9 cellular contexts compared by ENCODE assay signal in genomic region chr1:156496211-156496761, GRCh38. TPM values are rescaled to one million over a fixed set of nuclear protein-coding genes. Genes with fewer than 3 reads are reported as not detected.
A peak's percentile ranks its signal among the peaks of the same experiment; 100 is the strongest.
DNase-seq lines count a peak whose midpoint lies in the region; ATAC-seq and TF ChIP-seq lines count a peak whose summit lies in the region.
"Had no signal": no experiment of that assay in that cellular context is flagged by ENCODE, and none has a peak within 500 bp of the region (broad histone marks: within the 10 kb centered on the region; RNA-seq: fewer than 3 reads in every experiment).

No MANE protein-coding gene starts in this region.

- intact Hi-C loops in Right ventricle myocardium inferior (cut with DNase I) (no loop called here), upper lobe of right lung (cut with DNase I) (no loop called here)

- peaks cover 8% of the 10 kb centered on the region in 2 donors for H3K36me3 Mint-ChIP-seq in activated T-cell treated with anti-CD3 and anti-CD28 coated beads, Interleukin-2, amount 50 U/mL, for 72 hours (ENCODE audit: insufficient read depth in 2 of 2)

- H3K36me3 ChIP-seq in cardiac muscle cell (no peaks in the 10 kb centered on the region), lung (ENCODE audit: control insufficient read depth in 2 of 2, insufficient read depth in 2 of 2, low read length in 2 of 2) (peaks cover 0 to 4% of the 10 kb centered on the region in 2 donors), upper lobe of right lung (peaks cover 7% of the 10 kb centered on the region)

- DNase-seq in cardiac muscle cell (ENCODE audit: low read depth in 1 of 2, low spot score in 1 of 2): no peak
- no peak for DNase-seq in Right ventricle myocardium inferior (ENCODE audit: missing footprints)
- peak in 1 of 2 donors; percentile 50 for DNase-seq in activated T-cell treated with anti-CD3 and anti-CD28 coated beads, Interleukin-2, amount 50 U/mL, for 72 hours
- DNase-seq in lung (ENCODE audit: low spot score): no peak
- peak; percentile 58 for DNase-seq in upper lobe of right lung
- DNase-seq in stimulated activated CD4-positive, alpha-beta T cell treated with anti-CD3 and anti-CD28 coated beads, Interleukin-12 subunit alpha, Interleukin-12 subunit beta, amount 100 ng/mL, for 4 hours: no peak
- DNase-seq: SHP77 treated with DMSO at 0.1 percent for 48 hours had no signal

- no peak for ATAC-seq in Right ventricle myocardium inferior
- ATAC-seq in activated T-cell treated with anti-CD3 and anti-CD28 coated beads, Interleukin-2, amount 50 U/mL, for 72 hours (replicated peaks in 1 of 2): no peak
- no peak for ATAC-seq in lung (ENCODE audit: insufficient read depth, low FRiP score)
- no peak for ATAC-seq in upper lobe of right lung
- ATAC-seq in HG02759 (IDR thresholded peaks at IDR 0.05; ENCODE audit: unreplicated experiment): no peak
- no peak for ATAC-seq in HG02623 (IDR thresholded peaks at IDR 0.05; ENCODE audit: unreplicated experiment)

- no peaks in the 10 kb centered on the region for H3K9me3 ChIP-seq in cardiac muscle cell (ENCODE audit: low read depth)
- no peaks in the 10 kb centered on the region for H3K9me3 ChIP-seq in lung (ENCODE audit: control insufficient read depth in 2 of 2, insufficient read depth in 1 of 2, low read length in 1 of 2)
- no peaks in the 10 kb centered on the region for H3K9me3 ChIP-seq in upper lobe of right lung

- H3K4me1 ChIP-seq in cardiac muscle cell (ENCODE audit: low read depth): peaks cover 71% of the 10 kb centered on the region
- H3K4me1 ChIP-seq in lung (ENCODE audit: control insufficient read depth in 2 of 2, insufficient read depth in 2 of 2, low read length in 2 of 2): peaks cover 53 to 71% of the 10 kb centered on the region in 2 donors
- peaks cover 76% of the 10 kb centered on the region for H3K4me1 ChIP-seq in upper lobe of right lung

- H3K27me3 ChIP-seq in cardiac muscle cell (no peaks in the 10 kb centered on the region), lung (ENCODE audit: control insufficient read depth, insufficient read depth) (no peaks in the 10 kb centered on the region), upper lobe of right lung (no peaks in the 10 kb centered on the region)

- H3K4me3 Mint-ChIP-seq in activated T-cell treated with anti-CD3 and anti-CD28 coated beads, Interleukin-2, amount 50 U/mL, for 72 hours: peak overlapping the region; percentile 80 to 91

- H3K4me1 Mint-ChIP-seq in activated T-cell treated with anti-CD3 and anti-CD28 coated beads, Interleukin-2, amount 50 U/mL, for 72 hours (ENCODE audit: low read depth): peaks cover 76% of the 10 kb centered on the region

- TF ChIP-seq CTCF in cardiac muscle cell (IDR thresholded peaks at IDR 0.05; ENCODE audit: low read depth, low read length) (no peak), lung (IDR thresholded peaks at IDR 0.05; ENCODE audit: control extremely low read depth, extremely low read depth) (no peak), upper lobe of right lung (IDR thresholded peaks at IDR 0.05) (no peak)

- H3K27ac ChIP-seq in cardiac muscle cell (peak overlapping the region; percentile 65), lung (ENCODE audit: low read depth in 1 of 2, low read length in 1 of 2) (peak overlapping the region; percentile 20 to 69), upper lobe of right lung (peak overlapping the region; percentile 36)

- no peak overlapping the region for H3K4me3 ChIP-seq in cardiac muscle cell
- no peak overlapping the region for H3K4me3 ChIP-seq in lung
- peak overlapping the region; percentile 6 for H3K4me3 ChIP-seq in upper lobe of right lung

- H3K27ac Mint-ChIP-seq in activated T-cell treated with anti-CD3 and anti-CD28 coated beads, Interleukin-2, amount 50 U/mL, for 72 hours: peak overlapping the region; percentile 49

- H3K27me3 Mint-ChIP-seq in activated T-cell treated with anti-CD3 and anti-CD28 coated beads, Interleukin-2, amount 50 U/mL, for 72 hours (ENCODE audit: low read depth): no peaks in the 10 kb centered on the region

- no peaks in the 10 kb centered on the region for H3K9me3 Mint-ChIP-seq in activated T-cell treated with anti-CD3 and anti-CD28 coated beads, Interleukin-2, amount 50 U/mL, for 72 hours

- WGBS in lung, 2 donors: 47 to 67% methylated on average over 10 of the region's 10 CpGs

RNA-seq across cellular contexts. Expression of gene MEF2D, which starts 4.3 kb away (rescaled TPM):
- total RNA-seq in cardiac muscle cell: 35.9 and 64.6 TPM in 2 replicates
- 35.1 and 52.1 TPM in 2 replicates for polyA plus RNA-seq in cardiac muscle cell
- 99.7 TPM for total RNA-seq in Right ventricle myocardium inferior
- 10 to 100 TPM; 73.3 to 86.8 TPM for total RNA-seq in activated T-cell treated with anti-CD3 and anti-CD28 coated beads, Interleukin-2, amount 50 U/mL, for 72 hours
- 10 to 100 TPM; 23.0 to 52.5 TPM for total RNA-seq in lung
- 10 to 100 TPM; 23.0 to 23.3 TPM for polyA plus RNA-seq in lung
- 60.8 TPM for total RNA-seq in upper lobe of right lung
